22 cellular contexts compared by ENCODE assay signal in the genomic region with DNA sequence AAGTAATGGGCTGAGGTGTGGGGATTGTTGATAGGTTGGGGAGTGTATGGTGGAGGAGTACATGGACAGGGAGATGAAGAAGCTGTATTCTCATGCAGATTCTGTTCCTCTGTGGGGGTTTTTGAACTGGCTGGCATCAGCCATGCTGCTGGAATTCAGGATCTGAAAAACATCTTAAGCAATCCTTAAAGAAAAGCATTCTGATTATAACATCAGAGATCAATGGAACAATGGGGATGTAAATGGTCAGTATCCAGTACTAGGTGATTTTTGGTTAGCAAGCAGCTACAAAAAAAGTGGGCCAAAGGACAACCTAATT.
A peak's percentile ranks its signal among the peaks of the same experiment; 100 is the strongest.
DNase-seq lines count a peak whose midpoint lies in the region; ATAC-seq and TF ChIP-seq lines count a peak whose summit lies in the region.
"Had no signal": no experiment of that assay in that cellular context is flagged by ENCODE, and none has a peak within 500 bp of the region (broad histone marks: within the 10 kb centered on the region; RNA-seq: fewer than 3 reads in every experiment).

No MANE protein-coding gene starts in this region.

- H3K36me3 Mint-ChIP-seq in H9 (ENCODE audit: insufficient read depth in 1 of 3, low read depth in 3 of 3) = peaks cover 14 to 50% (median 23%) of the 10 kb centered on the region in 3 experiments
- H3K36me3 Mint-ChIP-seq in WTC11 = peaks cover 18% of the 10 kb centered on the region
- H3K36me3 Mint-ChIP-seq in type B pancreatic cell = no peaks in the 10 kb centered on the region
- H3K36me3 Mint-ChIP-seq: CD4-positive, CD25-positive, alpha-beta regulatory T cell had no signal

- H2BK15ac ChIP-seq in H9 (ENCODE audit: low read depth, low read length) = no peak overlapping the region

- DNase-seq in H9 = peak; percentile 81
- DNase-seq in WTC11 (ENCODE audit: low spot score) = no peak
- DNase-seq in iPS DF 4.7 (ENCODE audit: extremely low read depth, low spot score) = peak; percentile 71
- DNase-seq in type B pancreatic cell (ENCODE audit: extremely low spot score, unreplicated experiment) = no peak
- no peak for DNase-seq in NCI-H1105 treated with DMSO at 0.1 percent for 48 hours (lab: John Stamatoyannopoulos, UW)
- DNase-seq in NCI-H1092 (lab: John Stamatoyannopoulos, UW) = no peak
- DNase-seq: CD4-positive, CD25-positive, alpha-beta regulatory T cell; DMS153; DND-41; Karpas-422; NCI-H1092 treated with DMSO at 0.1 percent for 48 hours; NCI-H1436 treated with DMSO at 0.1 percent for 48 hours; NCI-H1930; NCI-H2107; NCI-H446; NCI-H524 treated with DMSO at 0.1 percent for 48 hours; NCI-H774; PC-3; SK-N-SH had no signal

- peak; percentile 92 for ATAC-seq in WTC11
- no peak for ATAC-seq in HG03432 (IDR thresholded peaks at IDR 0.05; ENCODE audit: unreplicated experiment)
- ATAC-seq: HepG2, PC-3 had no signal

- no peak overlapping the region for H3K23ac ChIP-seq in H9 (ENCODE audit: insufficient read length, low read depth, low read length)

- H2BK120ac ChIP-seq in H9 (ENCODE audit: low read depth, low read length, poor library complexity, severe bottlenecking) = no peak overlapping the region

- H3K14ac ChIP-seq in H9 (ENCODE audit: insufficient read depth, low read length) = no peak overlapping the region

- peak overlapping the region; percentile 94 to 98 (median 97) for H3K27ac Mint-ChIP-seq in H9
- peak overlapping the region; percentile 64 for H3K27ac Mint-ChIP-seq in WTC11
- H3K27ac Mint-ChIP-seq in type B pancreatic cell = peak overlapping the region; percentile 22
- H3K27ac Mint-ChIP-seq: CD4-positive, CD25-positive, alpha-beta regulatory T cell had no signal

- peak overlapping the region; percentile 20 for H3K4me2 ChIP-seq in H9 (ENCODE audit: insufficient read depth, insufficient read length, low read length)
- H3K4me2 ChIP-seq: BLaER1, SK-N-SH had no signal

- no peak overlapping the region for H2AK5ac ChIP-seq in H9 (ENCODE audit: insufficient read length, low read length)

- H3K79me2 ChIP-seq in H9 (ENCODE audit: insufficient read depth, low read length) = no peaks in the 10 kb centered on the region

- H3K23me2 ChIP-seq in H9 (ENCODE audit: insufficient read length, low read depth, low read length, poor library complexity, severe bottlenecking) = no peaks in the 10 kb centered on the region

- peaks cover 51 to 61% of the 10 kb centered on the region in 2 experiments for H3K4me1 Mint-ChIP-seq in H9
- H3K4me1 Mint-ChIP-seq in WTC11 = peaks cover 40% of the 10 kb centered on the region
- H3K4me1 Mint-ChIP-seq in type B pancreatic cell (ENCODE audit: unreplicated experiment) = no peaks in the 10 kb centered on the region
- H3K4me1 Mint-ChIP-seq: CD4-positive, CD25-positive, alpha-beta regulatory T cell had no signal

- no peak overlapping the region for H2AFZ ChIP-seq in H9 (ENCODE audit: low read length)

- peaks cover 10% of the 10 kb centered on the region; the same call in 1 of the 2 replicates for H3K4me1 ChIP-seq in H9 (ENCODE audit: insufficient read depth, low read length)
- H3K4me1 ChIP-seq: BLaER1 had no signal

- no peak for TF ChIP-seq CTCF in H9 (conservative IDR thresholded peaks at IDR 0.05)
- TF ChIP-seq CTCF in WTC11 (IDR thresholded peaks at IDR 0.05) = no peak
- TF ChIP-seq CTCF in type B pancreatic cell (conservative IDR thresholded peaks at IDR 0.05) = no peak

- no peak overlapping the region for H3K4ac ChIP-seq in H9 (ENCODE audit: low read depth, low read length)

- no peaks in the 10 kb centered on the region for H4K20me1 ChIP-seq in H9 (ENCODE audit: control insufficient read depth, insufficient read depth, insufficient read length)
- H4K20me1 ChIP-seq: BLaER1 had no signal

- H2BK20ac ChIP-seq in H9 (ENCODE audit: low read depth, low read length, poor library complexity, severe bottlenecking) = peak overlapping the region; percentile 1

- H3K27ac ChIP-seq in H9 (ENCODE audit: insufficient read length, low read depth, low read length) = peak overlapping the region; percentile 83
- H3K27ac ChIP-seq: BLaER1 had no signal

- no peak overlapping the region for H3K56ac ChIP-seq in H9 (ENCODE audit: insufficient read length, low read depth, low read length)

- H3K9me3 ChIP-seq in H9 (ENCODE audit: control insufficient read depth, low read depth, low read length) = peaks cover 15% of the 10 kb centered on the region
- H3K9me3 ChIP-seq: SK-N-SH had no signal

- H3K27me3 ChIP-seq in H9 (ENCODE audit: insufficient read depth, low read length) = no peaks in the 10 kb centered on the region
- H3K27me3 ChIP-seq: BLaER1 had no signal

- no peak overlapping the region for H2BK5ac ChIP-seq in H9 (ENCODE audit: insufficient read length, low read length)

- H4K91ac ChIP-seq in H9 (ENCODE audit: insufficient read length, low read depth, low read length) = no peak overlapping the region

- H4K8ac ChIP-seq in H9 (replicated peaks; ENCODE audit: insufficient read length, low read depth, low read length) = no peak overlapping the region

- no peaks in the 10 kb centered on the region for H3K79me1 ChIP-seq in H9 (ENCODE audit: insufficient read depth, low read depth, low read length, poor library complexity, severe bottlenecking)

- H3K4me3 Mint-ChIP-seq in H9 (peak overlapping the region in 1 of 2 experiments; percentile 8; a peak in 3 of 5 replicates), WTC11 (no peak overlapping the region), type B pancreatic cell (no peak overlapping the region)
- H3K4me3 Mint-ChIP-seq: CD4-positive, CD25-positive, alpha-beta regulatory T cell had no signal

- H3K9ac ChIP-seq in H9 (ENCODE audit: extremely low read depth, insufficient read length, low read length) = no peak overlapping the region
- H3K9ac ChIP-seq: BLaER1, SK-N-SH had no signal

- H4K5ac ChIP-seq in H9 (ENCODE audit: insufficient read length, low read depth, low read length) = no peak overlapping the region

- peaks cover 30 to 35% of the 10 kb centered on the region in 2 experiments for H3K9me3 Mint-ChIP-seq in H9
- peaks cover 30% of the 10 kb centered on the region for H3K9me3 Mint-ChIP-seq in WTC11
- peaks cover 6% of the 10 kb centered on the region for H3K9me3 Mint-ChIP-seq in type B pancreatic cell

- H3K27me3 Mint-ChIP-seq in H9 (ENCODE audit: low read depth) (no peaks in the 10 kb centered on the region; the same call in 1 of the 2 replicates), WTC11 (ENCODE audit: low read depth) (peaks cover 8% of the 10 kb centered on the region), type B pancreatic cell (peaks cover 24% of the 10 kb centered on the region)
- H3K27me3 Mint-ChIP-seq: CD4-positive, CD25-positive, alpha-beta regulatory T cell had no signal

- CTCF ChIA-PET in WTC11 (lab: Charles Lee) = interaction anchor here (1.5 kb wide), 1 partner anchor 10 kb away, joined by 6 read pairs; no protein-coding TSS in a partner anchor

- no peak overlapping the region for H3T11ph ChIP-seq in H9 (ENCODE audit: low read length)

- no peak overlapping the region for H2BK12ac ChIP-seq in H9 (ENCODE audit: insufficient read length, low read depth, low read length)

- POLR2A ChIA-PET in WTC11 (lab: Charles Lee) = no interaction called here

- no peak overlapping the region for H3K18ac ChIP-seq in H9 (ENCODE audit: insufficient read length, low read depth, low read length)

TF ChIP-seq in WTC11, 78 proteins besides CTCF, POLR2A, EP300 and RAD21:
- TF ChIP-seq MXD4 (CRISPR knock-in tag; IDR thresholded peaks at IDR 0.05; ENCODE audit: borderline replicate concordance) = no peak
- peak; percentile 57; the same call in 1 of the 2 replicates for TF ChIP-seq TEAD1 (CRISPR knock-in tag; IDR thresholded peaks at IDR 0.05)

Comparison
In these comparisons a context has a peak if more than half of its experiments do, and no peak if none do; other contexts are left out.
1. DNase-seq: peak in H9 (single experiment) and iPS DF 4.7 (single experiment); none in WTC11 (single experiment), type B pancreatic cell (single experiment), NCI-H1105 treated with DMSO at 0.1 percent for 48 hours (single experiment) and NCI-H1092 (single experiment).
2. H3K27ac Mint-ChIP-seq: peak in every context shown above with its lines; median percentile 97 in H9; 64 in WTC11; 22 in type B pancreatic cell.